In genomic region chr19:14056741-14057356, GRCh38 we compare ENCODE assay signal across 9 cellular contexts. TPM values are rescaled to one million over a fixed set of nuclear protein-coding genes. Genes with fewer than 3 reads are reported as not detected.
A peak's percentile ranks its signal among the peaks of the same experiment; 100 is the strongest.
DNase-seq lines count a peak whose midpoint lies in the region; ATAC-seq, FAIRE-seq and TF ChIP-seq lines count a peak whose summit lies in the region.
"Had no signal": no experiment of that assay in that cellular context is flagged by ENCODE, and none has a peak within 500 bp of the region (broad histone marks: within the 10 kb centered on the region; RNA-seq: fewer than 3 reads in every experiment).

No MANE protein-coding gene starts in this region.

- H2BK12ac ChIP-seq in mesenchymal stem cell (ENCODE audit: low read length in 2 of 2) = no peak overlapping the region

- no peak for TF ChIP-seq CTCF in heart left ventricle (IDR thresholded peaks at IDR 0.05)
- no peak for TF ChIP-seq CTCF in astrocyte of the cerebellum (IDR thresholded peaks at IDR 0.05; ENCODE audit: low read depth, low read length, missing control alignments)
- no peak for TF ChIP-seq CTCF in uterus (IDR thresholded peaks at IDR 0.05)

- H2AK5ac ChIP-seq in mesenchymal stem cell (ENCODE audit: low read length, severe bottlenecking) = no peak overlapping the region

- no peak overlapping the region for H3K14ac ChIP-seq in mesenchymal stem cell (ENCODE audit: low read length in 2 of 2)

- H2BK15ac ChIP-seq in mesenchymal stem cell (ENCODE audit: low read depth, poor library complexity, severe bottlenecking) = no peak overlapping the region

- WGBS in heart left ventricle, 4 donors = 23 to 35% (median 26%) methylated on average over 16 to 19 of the region's 19 CpGs
- 32% methylated on average over 16 of the region's 19 CpGs for WGBS in mesenchymal stem cell
- WGBS in small intestine, 3 donors = 31 to 47% (median 44%) methylated on average over 17 to 19 of the region's 19 CpGs

- no peak overlapping the region for H4K8ac ChIP-seq in mesenchymal stem cell (ENCODE audit: low read length)

- H2AFZ ChIP-seq in mesenchymal stem cell (ENCODE audit: low read depth, low read length) = no peak overlapping the region

- H3K27ac ChIP-seq in heart left ventricle = no peak overlapping the region
- no peak overlapping the region for H3K27ac ChIP-seq in mesenchymal stem cell (ENCODE audit: low read length, poor library complexity, severe bottlenecking)
- H3K27ac ChIP-seq in uterus = peak overlapping the region in 1 of 2 donors; percentile 50
- H3K27ac ChIP-seq in small intestine (ENCODE audit: low read depth in 1 of 2, low read length in 1 of 2) = no peak overlapping the region
- H3K27ac ChIP-seq: RWPE1 had no signal

- in situ Hi-C loops in astrocyte of the cerebellum (cut with HindIII; ENCODE audit: low sequenced_read_pairs) = no loop called here

- H3K23ac ChIP-seq in mesenchymal stem cell (ENCODE audit: low read length in 2 of 2) = no peak overlapping the region

- FAIRE-seq in small intestine (lab: Jason Lieb, UNC) = no peak

- H3K9me3 ChIP-seq in heart left ventricle (peaks cover 0 to 9% (median 0%) of the 10 kb centered on the region in 12 donors), mesenchymal stem cell (ENCODE audit: control insufficient read depth, low read length) (peaks cover 3% of the 10 kb centered on the region), uterus (no peaks in the 10 kb centered on the region), small intestine (ENCODE audit: control insufficient read depth, low read depth) (no peaks in the 10 kb centered on the region)

- no peak overlapping the region for H3K4ac ChIP-seq in mesenchymal stem cell (ENCODE audit: low read depth in 1 of 2, low read length in 2 of 2)

- no peak overlapping the region for H2BK5ac ChIP-seq in mesenchymal stem cell (ENCODE audit: low read depth, low read length, poor library complexity, severe bottlenecking)

- H3K18ac ChIP-seq in mesenchymal stem cell (ENCODE audit: low read depth in 1 of 2, low read length in 2 of 2) = peak overlapping the region in 1 of 2 experiments; percentile 34

- H3K4me2 ChIP-seq in mesenchymal stem cell (ENCODE audit: low read length, poor library complexity, severe bottlenecking) = peak overlapping the region; percentile 90

- H3K36me3 ChIP-seq in heart left ventricle = peaks cover 0 to 9% (median 0%) of the 10 kb centered on the region in 9 donors
- peaks cover 0 to 5% of the 10 kb centered on the region in 2 experiments for H3K36me3 ChIP-seq in mesenchymal stem cell (ENCODE audit: control insufficient read depth in 1 of 2, insufficient read depth in 2 of 2, low read depth in 1 of 2, low read length in 2 of 2)
- H3K36me3 ChIP-seq in uterus = no peaks in the 10 kb centered on the region
- H3K36me3 ChIP-seq in small intestine (ENCODE audit: control insufficient read depth in 2 of 2, insufficient read depth in 2 of 2, low read length in 2 of 2) = no peaks in the 10 kb centered on the region

- no peak overlapping the region for H3K9ac ChIP-seq in mesenchymal stem cell (ENCODE audit: low read length)

- peak overlapping the region in 10 of 12 donors; percentile 28 to 54 (median 44) for H3K4me3 ChIP-seq in heart left ventricle
- peak overlapping the region; percentile 36 for H3K4me3 ChIP-seq in astrocyte of the cerebellum (ENCODE audit: low read depth, low read length)
- peak overlapping the region in 1 of 2 experiments; percentile 42 for H3K4me3 ChIP-seq in mesenchymal stem cell (ENCODE audit: insufficient read depth in 1 of 2, low read depth in 1 of 2, low read length in 2 of 2)
- peak overlapping the region; percentile 28 to 32 for H3K4me3 ChIP-seq in uterus
- no peak overlapping the region for H3K4me3 ChIP-seq in small intestine (ENCODE audit: low read depth in 1 of 2, low read length in 2 of 2)

- H3K27me3 ChIP-seq in heart left ventricle (peaks cover 5 to 34% (median 28%) of the 10 kb centered on the region in 9 donors), mesenchymal stem cell (ENCODE audit: control insufficient read depth in 1 of 2, insufficient read depth in 1 of 2, low read length in 2 of 2) (peaks cover 34 to 55% of the 10 kb centered on the region in 2 experiments), uterus (peaks cover 0 to 8% of the 10 kb centered on the region in 2 donors), small intestine (ENCODE audit: control insufficient read depth in 2 of 2, insufficient read depth in 2 of 2, low read length in 2 of 2) (peaks cover 0 to 6% of the 10 kb centered on the region in 2 donors)

- H3K79me1 ChIP-seq in mesenchymal stem cell (replicated peaks; ENCODE audit: low read length, poor library complexity, severe bottlenecking) = no peaks in the 10 kb centered on the region

- H3K4me1 ChIP-seq in heart left ventricle = peaks cover 0 to 18% (median 2%) of the 10 kb centered on the region in 12 donors
- peaks cover 18% of the 10 kb centered on the region for H3K4me1 ChIP-seq in mesenchymal stem cell (ENCODE audit: control insufficient read depth, insufficient read depth, low read depth, low read length)
- peaks cover 0 to 7% of the 10 kb centered on the region in 2 donors for H3K4me1 ChIP-seq in uterus
- peaks cover 0 to 2% of the 10 kb centered on the region in 2 donors for H3K4me1 ChIP-seq in small intestine (ENCODE audit: control insufficient read depth in 2 of 2, insufficient read depth in 1 of 2, low read depth in 1 of 2, low read length in 1 of 2)

- TF ChIP-seq POLR2A in heart left ventricle (IDR thresholded peaks at IDR 0.05) (no peak), uterus (IDR thresholded peaks at IDR 0.05) (no peak)

- intact Hi-C loops in heart left ventricle (cut with DNase I) (loop anchor here in 1 of 10 donors (10.0 kb wide), 1 partner anchor 172 kb away; no protein-coding TSS in a partner anchor), Right ventricle myocardium superior (cut with DNase I) (no loop called here), uterus (cut with DNase I; ENCODE audit: low total_unique reads) (no loop called here)

- ATAC-seq in heart left ventricle (no peak), Right ventricle myocardium superior (ENCODE audit: poor library complexity) (no peak)

- no peak overlapping the region for H4K91ac ChIP-seq in mesenchymal stem cell (ENCODE audit: low read length)

- no peak overlapping the region for H2BK120ac ChIP-seq in mesenchymal stem cell (ENCODE audit: low read depth, low read length)

- DNase-seq in heart left ventricle (no peak), Right ventricle myocardium superior (no peak), astrocyte of the cerebellum (ENCODE audit: low read depth) (no peak), mesenchymal stem cell (no peak), uterus (no peak), NCI-H1436 (lab: John Stamatoyannopoulos, UW) (no peak), small intestine (no peak), COR-L47 (lab: John Stamatoyannopoulos, UW) (no peak)

RNA-seq across cellular contexts. Expression of gene PALM3, which starts 5.0 kb away (rescaled TPM):
- total RNA-seq in heart left ventricle (under 1 TPM in 3 of 9 donors, not detected in 6; 0.14 to 0.60 (median 0.32) TPM), Right ventricle myocardium superior (not detected), uterus (1 to 10 TPM in 1 of 4 donors, under 1 TPM in 1, not detected in 2; 0.55 to 4.3 TPM)
- polyA plus RNA-seq in heart left ventricle (under 1 TPM; 0.06 to 0.30 TPM), small intestine (10 to 100 TPM in 1 of 3 donors, 1 to 10 TPM in 2; 1.7 to 28.2 (median 3.5) TPM)
- polyA plus RNA-seq in mesenchymal stem cell (2013, experiment 1 of 2) = 0.43 TPM
- polyA plus RNA-seq in mesenchymal stem cell (2013, experiment 2 of 2) = 0.51 TPM

RNA-seq across cellular contexts. Expression of gene MISP3, which starts 15.7 kb away (rescaled TPM):
- total RNA-seq in heart left ventricle (10 to 100 TPM in 1 of 9 donors, 1 to 10 TPM in 8; 3.5 to 28.7 (median 5.7) TPM), Right ventricle myocardium superior (7.9 TPM), uterus (10 to 100 TPM in 1 of 4 donors, 1 to 10 TPM in 1, under 1 TPM in 1, not detected in 1; 0.55 to 23.8 (median 2.0) TPM)
- polyA plus RNA-seq in heart left ventricle (10 to 100 TPM in 1 of 2 donors, 1 to 10 TPM in 1; 5.7 to 10.0 TPM), small intestine (10 to 100 TPM; 13.8 to 60.4 (median 31.9) TPM)
- polyA plus RNA-seq in mesenchymal stem cell (2013, experiment 1 of 2) = 0.68 TPM
- polyA plus RNA-seq in mesenchymal stem cell (2013, experiment 2 of 2) = 0.47 TPM

RNA-seq across cellular contexts. Expression of gene IL27RA, which starts 25.3 kb away (rescaled TPM):
- total RNA-seq in heart left ventricle (1 to 10 TPM; 2.4 to 8.2 (median 4.2) TPM), Right ventricle myocardium superior (5.3 TPM), uterus (1 to 10 TPM; 1.0 to 10.0 (median 3.7) TPM)
- polyA plus RNA-seq in heart left ventricle (1 to 10 TPM; 3.2 to 5.1 TPM), small intestine (1 to 10 TPM in 2 of 3 donors, under 1 TPM in 1; 0.45 to 4.9 (median 1.4) TPM)
- 7.5 TPM for polyA plus RNA-seq in mesenchymal stem cell (2013, experiment 1 of 2)
- 7.9 TPM for polyA plus RNA-seq in mesenchymal stem cell (2013, experiment 2 of 2)

RNA-seq across cellular contexts. Expression of gene C19orf67, which starts 28.7 kb away (rescaled TPM):
- total RNA-seq in heart left ventricle (not detected), Right ventricle myocardium superior (not detected), uterus (1 to 10 TPM in 1 of 4 donors, not detected in 3; 1.7 TPM)
- polyA plus RNA-seq in heart left ventricle (not detected), small intestine (not detected)
- polyA plus RNA-seq in mesenchymal stem cell (2013, experiment 1 of 2) = not detected
- not detected for polyA plus RNA-seq in mesenchymal stem cell (2013, experiment 2 of 2)

RNA-seq across cellular contexts. Expression of gene RLN3, which starts 28.9 kb away (rescaled TPM):
- total RNA-seq in heart left ventricle (not detected), Right ventricle myocardium superior (not detected), uterus (not detected)
- polyA plus RNA-seq in heart left ventricle (not detected), small intestine (not detected)
- not detected for polyA plus RNA-seq in mesenchymal stem cell (2013, experiment 1 of 2)
- not detected for polyA plus RNA-seq in mesenchymal stem cell (2013, experiment 2 of 2)

Comparison
In these comparisons a context has a peak if more than half of its experiments do, and no peak if none do; other contexts are left out.
1. H3K4me3 ChIP-seq: peak in heart left ventricle (10 of 12), astrocyte of the cerebellum (single experiment) and uterus (2 of 2); none in small intestine (0 of 2).